Comparison of ENCODE assay signal across 1 cellular context in the genomic region with DNA sequence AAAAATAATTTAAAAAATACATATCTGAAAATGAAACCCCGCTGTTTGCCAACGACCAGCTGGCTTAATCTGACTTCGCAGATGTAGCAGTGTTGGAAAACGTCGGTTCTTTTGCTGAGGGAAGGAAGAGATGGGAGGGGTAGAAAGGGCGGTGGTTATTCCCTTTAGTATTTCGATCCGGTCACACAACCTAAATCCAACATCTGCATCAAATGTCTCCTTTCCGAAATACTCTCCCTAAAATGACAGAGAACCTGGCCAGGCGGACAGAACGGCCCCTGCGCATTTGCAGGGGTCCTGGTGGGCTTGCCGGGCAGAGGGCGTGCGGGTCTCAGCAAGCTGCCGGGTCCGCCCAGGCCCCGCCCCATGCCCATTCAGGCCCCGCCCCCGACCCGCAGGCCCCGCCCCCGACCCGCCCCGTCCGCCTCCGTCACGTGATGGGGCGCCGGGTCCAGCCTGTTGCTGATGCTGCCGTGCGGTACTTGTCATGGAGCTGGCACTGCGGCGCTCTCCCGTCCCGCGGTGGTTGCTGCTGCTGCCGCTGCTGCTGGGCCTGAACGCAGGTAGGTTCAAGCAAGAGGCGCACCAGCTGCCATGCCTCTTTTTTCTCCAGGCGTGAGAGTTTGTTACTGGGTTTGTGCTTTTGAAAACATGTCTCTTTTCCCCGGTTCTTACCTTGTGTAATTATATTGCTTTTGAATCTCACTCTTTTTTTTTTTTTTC.
A peak's percentile ranks its signal among the peaks of the same experiment; 100 is the strongest.
TF ChIP-seq lines count a peak whose summit lies in the region.

A gene with protein sequence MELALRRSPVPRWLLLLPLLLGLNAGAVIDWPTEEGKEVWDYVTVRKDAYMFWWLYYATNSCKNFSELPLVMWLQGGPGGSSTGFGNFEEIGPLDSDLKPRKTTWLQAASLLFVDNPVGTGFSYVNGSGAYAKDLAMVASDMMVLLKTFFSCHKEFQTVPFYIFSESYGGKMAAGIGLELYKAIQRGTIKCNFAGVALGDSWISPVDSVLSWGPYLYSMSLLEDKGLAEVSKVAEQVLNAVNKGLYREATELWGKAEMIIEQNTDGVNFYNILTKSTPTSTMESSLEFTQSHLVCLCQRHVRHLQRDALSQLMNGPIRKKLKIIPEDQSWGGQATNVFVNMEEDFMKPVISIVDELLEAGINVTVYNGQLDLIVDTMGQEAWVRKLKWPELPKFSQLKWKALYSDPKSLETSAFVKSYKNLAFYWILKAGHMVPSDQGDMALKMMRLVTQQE (plus strand): TSS at position 459 of the 723 bp plus-strand sequence. CDS start 29 bp downstream, at position 488.

TF ChIP-seq in K562, 482 proteins besides CTCF, POLR2A, EP300 and RAD21 (continued from another document and continues in another):
- TF ChIP-seq, protein P1, sequence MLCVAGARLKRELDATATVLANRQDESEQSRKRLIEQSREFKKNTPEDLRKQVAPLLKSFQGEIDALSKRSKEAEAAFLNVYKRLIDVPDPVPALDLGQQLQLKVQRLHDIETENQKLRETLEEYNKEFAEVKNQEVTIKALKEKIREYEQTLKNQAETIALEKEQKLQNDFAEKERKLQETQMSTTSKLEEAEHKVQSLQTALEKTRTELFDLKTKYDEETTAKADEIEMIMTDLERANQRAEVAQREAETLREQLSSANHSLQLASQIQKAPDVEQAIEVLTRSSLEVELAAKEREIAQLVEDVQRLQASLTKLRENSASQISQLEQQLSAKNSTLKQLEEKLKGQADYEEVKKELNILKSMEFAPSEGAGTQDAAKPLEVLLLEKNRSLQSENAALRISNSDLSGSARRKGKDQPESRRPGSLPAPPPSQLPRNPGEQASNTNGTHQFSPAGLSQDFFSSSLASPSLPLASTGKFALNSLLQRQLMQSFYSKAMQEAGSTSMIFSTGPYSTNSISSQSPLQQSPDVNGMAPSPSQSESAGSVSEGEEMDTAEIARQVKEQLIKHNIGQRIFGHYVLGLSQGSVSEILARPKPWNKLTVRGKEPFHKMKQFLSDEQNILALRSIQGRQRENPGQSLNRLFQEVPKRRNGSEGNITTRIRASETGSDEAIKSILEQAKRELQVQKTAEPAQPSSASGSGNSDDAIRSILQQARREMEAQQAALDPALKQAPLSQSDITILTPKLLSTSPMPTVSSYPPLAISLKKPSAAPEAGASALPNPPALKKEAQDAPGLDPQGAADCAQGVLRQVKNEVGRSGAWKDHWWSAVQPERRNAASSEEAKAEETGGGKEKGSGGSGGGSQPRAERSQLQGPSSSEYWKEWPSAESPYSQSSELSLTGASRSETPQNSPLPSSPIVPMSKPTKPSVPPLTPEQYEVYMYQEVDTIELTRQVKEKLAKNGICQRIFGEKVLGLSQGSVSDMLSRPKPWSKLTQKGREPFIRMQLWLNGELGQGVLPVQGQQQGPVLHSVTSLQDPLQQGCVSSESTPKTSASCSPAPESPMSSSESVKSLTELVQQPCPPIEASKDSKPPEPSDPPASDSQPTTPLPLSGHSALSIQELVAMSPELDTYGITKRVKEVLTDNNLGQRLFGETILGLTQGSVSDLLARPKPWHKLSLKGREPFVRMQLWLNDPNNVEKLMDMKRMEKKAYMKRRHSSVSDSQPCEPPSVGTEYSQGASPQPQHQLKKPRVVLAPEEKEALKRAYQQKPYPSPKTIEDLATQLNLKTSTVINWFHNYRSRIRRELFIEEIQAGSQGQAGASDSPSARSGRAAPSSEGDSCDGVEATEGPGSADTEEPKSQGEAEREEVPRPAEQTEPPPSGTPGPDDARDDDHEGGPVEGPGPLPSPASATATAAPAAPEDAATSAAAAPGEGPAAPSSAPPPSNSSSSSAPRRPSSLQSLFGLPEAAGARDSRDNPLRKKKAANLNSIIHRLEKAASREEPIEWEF (CRISPR knock-in tag; IDR thresholded peaks at IDR 0.05) = no peak
- TF ChIP-seq MCM2 (IDR thresholded peaks at IDR 0.05; ENCODE audit: low read depth) = no peak
- TF ChIP-seq U2AF1 (optimal IDR thresholded peaks at IDR 0.05; ENCODE audit: low read depth, low read length) = no peak
- no peak for TF ChIP-seq YBX1 (IDR thresholded peaks at IDR 0.05)
- TF ChIP-seq, protein P2, sequence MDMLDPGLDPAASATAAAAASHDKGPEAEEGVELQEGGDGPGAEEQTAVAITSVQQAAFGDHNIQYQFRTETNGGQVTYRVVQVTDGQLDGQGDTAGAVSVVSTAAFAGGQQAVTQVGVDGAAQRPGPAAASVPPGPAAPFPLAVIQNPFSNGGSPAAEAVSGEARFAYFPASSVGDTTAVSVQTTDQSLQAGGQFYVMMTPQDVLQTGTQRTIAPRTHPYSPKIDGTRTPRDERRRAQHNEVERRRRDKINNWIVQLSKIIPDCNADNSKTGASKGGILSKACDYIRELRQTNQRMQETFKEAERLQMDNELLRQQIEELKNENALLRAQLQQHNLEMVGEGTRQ (CRISPR knock-in tag; IDR thresholded peaks at IDR 0.05) = peak; percentile 92
- TF ChIP-seq DLX4 (CRISPR knock-in tag; IDR thresholded peaks at IDR 0.05) = no peak
- no peak for TF ChIP-seq SRSF7 (optimal IDR thresholded peaks at IDR 0.05; ENCODE audit: low read depth, low read length)
- 0 out of 2 replicates have a peak, but pooled peaks have one; percentile 31 for TF ChIP-seq ZNF766 (CRISPR knock-in tag; conservative IDR thresholded peaks at IDR 0.05)
- TF ChIP-seq TFE3 (CRISPR knock-in tag; IDR thresholded peaks at IDR 0.05) = peak; percentile 92
- TF ChIP-seq ZBTB1 (CRISPR knock-in tag; IDR thresholded peaks at IDR 0.05; ENCODE audit: borderline replicate concordance, low read depth) = no peak
- no peak for TF ChIP-seq NR2C2 (CRISPR knock-in tag; IDR thresholded peaks at IDR 0.05)
- TF ChIP-seq NR2C2 (tag; IDR thresholded peaks at IDR 0.05) = no peak
- peak; percentile 44; the same call in 1 of the 2 replicates for TF ChIP-seq CBFA2T3 (IDR thresholded peaks at IDR 0.05)
- no peak for TF ChIP-seq BMI1 (IDR thresholded peaks at IDR 0.05; ENCODE audit: low read length)
- no peak for TF ChIP-seq ZNF253 (CRISPR knock-in tag; conservative IDR thresholded peaks at IDR 0.05)
- no peak for TF ChIP-seq PHB (CRISPR knock-in tag; IDR thresholded peaks at IDR 0.05)
- TF ChIP-seq MEF2A (IDR thresholded peaks at IDR 0.05; ENCODE audit: control insufficient read depth, low read depth, low read length) = no peak
- TF ChIP-seq KDM5B (IDR thresholded peaks at IDR 0.05; ENCODE audit: insufficient replicate concordance, low read depth, low read length) = peak; percentile 40
- no peak for TF ChIP-seq NELFE (IDR thresholded peaks at IDR 0.05; ENCODE audit: insufficient read depth, insufficient read length)
- TF ChIP-seq TBP (optimal IDR thresholded peaks at IDR 0.05; ENCODE audit: low read depth, low read length) = peak; percentile 60
- TF ChIP-seq BHLHE40 (IDR thresholded peaks at IDR 0.05; ENCODE audit: low read length) = peak; percentile 87
- TF ChIP-seq ZNF830 (CRISPR knock-in tag; IDR thresholded peaks at IDR 0.05) = no peak
- TF ChIP-seq NFE2 (IDR thresholded peaks at IDR 0.05; ENCODE audit: low read depth) = no peak
- no peak for TF ChIP-seq ZFP30 (CRISPR knock-in tag; IDR thresholded peaks at IDR 0.05; ENCODE audit: borderline replicate concordance)
- TF ChIP-seq, protein P3, sequence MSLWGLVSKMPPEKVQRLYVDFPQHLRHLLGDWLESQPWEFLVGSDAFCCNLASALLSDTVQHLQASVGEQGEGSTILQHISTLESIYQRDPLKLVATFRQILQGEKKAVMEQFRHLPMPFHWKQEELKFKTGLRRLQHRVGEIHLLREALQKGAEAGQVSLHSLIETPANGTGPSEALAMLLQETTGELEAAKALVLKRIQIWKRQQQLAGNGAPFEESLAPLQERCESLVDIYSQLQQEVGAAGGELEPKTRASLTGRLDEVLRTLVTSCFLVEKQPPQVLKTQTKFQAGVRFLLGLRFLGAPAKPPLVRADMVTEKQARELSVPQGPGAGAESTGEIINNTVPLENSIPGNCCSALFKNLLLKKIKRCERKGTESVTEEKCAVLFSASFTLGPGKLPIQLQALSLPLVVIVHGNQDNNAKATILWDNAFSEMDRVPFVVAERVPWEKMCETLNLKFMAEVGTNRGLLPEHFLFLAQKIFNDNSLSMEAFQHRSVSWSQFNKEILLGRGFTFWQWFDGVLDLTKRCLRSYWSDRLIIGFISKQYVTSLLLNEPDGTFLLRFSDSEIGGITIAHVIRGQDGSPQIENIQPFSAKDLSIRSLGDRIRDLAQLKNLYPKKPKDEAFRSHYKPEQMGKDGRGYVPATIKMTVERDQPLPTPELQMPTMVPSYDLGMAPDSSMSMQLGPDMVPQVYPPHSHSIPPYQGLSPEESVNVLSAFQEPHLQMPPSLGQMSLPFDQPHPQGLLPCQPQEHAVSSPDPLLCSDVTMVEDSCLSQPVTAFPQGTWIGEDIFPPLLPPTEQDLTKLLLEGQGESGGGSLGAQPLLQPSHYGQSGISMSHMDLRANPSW (CRISPR knock-in tag; IDR thresholded peaks at IDR 0.05) = no peak
- peak; percentile 43; the same call in 1 of the 2 replicates for TF ChIP-seq TFAP4 (CRISPR knock-in tag; IDR thresholded peaks at IDR 0.05; ENCODE audit: borderline replicate concordance)
- TF ChIP-seq PHF20 (IDR thresholded peaks at IDR 0.05; ENCODE audit: partially characterized antibody) = peak; percentile 43
- TF ChIP-seq SMARCC2 (IDR thresholded peaks at IDR 0.05; ENCODE audit: low read depth) = peak; percentile 10; the same call in 1 of the 2 replicates
- TF ChIP-seq LARP7 (IDR thresholded peaks at IDR 0.05) = no peak
- TF ChIP-seq NCOA6 (IDR thresholded peaks at IDR 0.05) = no peak
- no peak for TF ChIP-seq GTF2F1 (IDR thresholded peaks at IDR 0.05; ENCODE audit: low read depth, low read length)
- TF ChIP-seq SMARCB1 (IDR thresholded peaks at IDR 0.05; ENCODE audit: insufficient read length, low read depth) = no peak
- TF ChIP-seq NR3C1 (CRISPR knock-in tag; IDR thresholded peaks at IDR 0.05) = no peak
- TF ChIP-seq TAF7 (tag; IDR thresholded peaks at IDR 0.05) = no peak
- TF ChIP-seq JUND (IDR thresholded peaks at IDR 0.05; ENCODE audit: borderline replicate concordance, low read depth, low read length) = no peak; the same call in 1 of the 2 replicates
- TF ChIP-seq JUND (tag; IDR thresholded peaks at IDR 0.05; ENCODE audit: borderline replicate concordance, low read depth, low read length) = no peak
- TF ChIP-seq, protein P4, sequence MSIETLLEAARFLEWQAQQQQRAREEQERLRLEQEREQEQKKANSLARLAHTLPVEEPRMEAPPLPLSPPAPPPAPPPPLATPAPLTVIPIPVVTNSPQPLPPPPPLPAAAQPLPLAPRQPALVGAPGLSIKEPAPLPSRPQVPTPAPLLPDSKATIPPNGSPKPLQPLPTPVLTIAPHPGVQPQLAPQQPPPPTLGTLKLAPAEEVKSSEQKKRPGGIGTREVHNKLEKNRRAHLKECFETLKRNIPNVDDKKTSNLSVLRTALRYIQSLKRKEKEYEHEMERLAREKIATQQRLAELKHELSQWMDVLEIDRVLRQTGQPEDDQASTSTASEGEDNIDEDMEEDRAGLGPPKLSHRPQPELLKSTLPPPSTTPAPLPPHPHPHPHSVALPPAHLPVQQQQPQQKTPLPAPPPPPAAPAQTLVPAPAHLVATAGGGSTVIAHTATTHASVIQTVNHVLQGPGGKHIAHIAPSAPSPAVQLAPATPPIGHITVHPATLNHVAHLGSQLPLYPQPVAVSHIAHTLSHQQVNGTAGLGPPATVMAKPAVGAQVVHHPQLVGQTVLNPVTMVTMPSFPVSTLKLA (conservative IDR thresholded peaks at IDR 0.05) = peak in 1 of 2 experiments; percentile 37; a peak in 1 of 4 replicates
- no peak for TF ChIP-seq SIN3B (IDR thresholded peaks at IDR 0.05; ENCODE audit: low read depth)
- TF ChIP-seq THAP7 (CRISPR knock-in tag; IDR thresholded peaks at IDR 0.05) = no peak
- TF ChIP-seq ELF1 (tag; IDR thresholded peaks at IDR 0.05) = no peak
- TF ChIP-seq, protein P5, sequence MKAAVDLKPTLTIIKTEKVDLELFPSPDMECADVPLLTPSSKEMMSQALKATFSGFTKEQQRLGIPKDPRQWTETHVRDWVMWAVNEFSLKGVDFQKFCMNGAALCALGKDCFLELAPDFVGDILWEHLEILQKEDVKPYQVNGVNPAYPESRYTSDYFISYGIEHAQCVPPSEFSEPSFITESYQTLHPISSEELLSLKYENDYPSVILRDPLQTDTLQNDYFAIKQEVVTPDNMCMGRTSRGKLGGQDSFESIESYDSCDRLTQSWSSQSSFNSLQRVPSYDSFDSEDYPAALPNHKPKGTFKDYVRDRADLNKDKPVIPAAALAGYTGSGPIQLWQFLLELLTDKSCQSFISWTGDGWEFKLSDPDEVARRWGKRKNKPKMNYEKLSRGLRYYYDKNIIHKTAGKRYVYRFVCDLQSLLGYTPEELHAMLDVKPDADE (conservative IDR thresholded peaks at IDR 0.05; ENCODE audit: control insufficient read depth, low read depth, low read length) = 0 out of 2 replicates have a peak, but pooled peaks have one; percentile 44
- TF ChIP-seq DPF2 (IDR thresholded peaks at IDR 0.05) = 0 out of 2 replicates have a peak, but pooled peaks have one; percentile 46
